ENCODE assay signal across 24 cellular contexts in genomic region chr1:193325771-193326170, GRCh38.
A peak's percentile ranks its signal among the peaks of the same experiment; 100 is the strongest.
DNase-seq lines count a peak whose midpoint lies in the region; ATAC-seq and TF ChIP-seq lines count a peak whose summit lies in the region.
"Had no signal": no experiment of that assay in that cellular context is flagged by ENCODE, and none has a peak within 500 bp of the region (broad histone marks: within the 10 kb centered on the region; RNA-seq: fewer than 3 reads in every experiment).

No MANE protein-coding gene starts in this region.

- ATAC-seq in mucosa of descending colon (peak; percentile 23), HG03457 (IDR thresholded peaks at IDR 0.05; ENCODE audit: unreplicated experiment) (no peak)
- ATAC-seq: activated CD4-positive, CD25-positive, alpha-beta regulatory T cell treated with anti-CD3 and anti-CD28 coated beads, Interleukin-2, amount 50 U/mL, for 24 hours; activated CD8-positive, alpha-beta memory T cell treated with anti-CD3 and anti-CD28 coated beads, Interleukin-2, amount 10 ng/mL, durations not matched to agents 7 days and 5 days; activated T-cell treated with anti-CD3 and anti-CD28 coated beads, Interleukin-2, amount 50 U/mL, for 4 hours; gastrocnemius medialis; HepG2; left lung; upper lobe of right lung had no signal

- H3K9me3 ChIP-seq in mucosa of descending colon (peaks cover 5% of the 10 kb centered on the region), uterus (no peaks in the 10 kb centered on the region)
- H3K9me3 ChIP-seq: esophagus muscularis mucosa, gastrocnemius medialis had no signal

- H3K36me3 ChIP-seq in mucosa of descending colon (ENCODE audit: low read depth) = no peaks in the 10 kb centered on the region
- no peaks in the 10 kb centered on the region for H3K36me3 ChIP-seq in uterus
- H3K36me3 ChIP-seq: esophagus muscularis mucosa, gastrocnemius medialis, left lung, right atrium auricular region, upper lobe of right lung had no signal

- no peak for TF ChIP-seq POLR2A in uterus (IDR thresholded peaks at IDR 0.05)
- TF ChIP-seq POLR2A in erythroblast (IDR thresholded peaks at IDR 0.05; ENCODE audit: low read length) = no peak

- DNase-seq in ELR (ENCODE audit: low read depth) (peak; percentile 50), M059J (ENCODE audit: low read depth) (peak; percentile 68), epithelial cell of prostate (ENCODE audit: low read depth, low spot score) (no peak), mucosa of descending colon (no peak), uterus (no peak), kidney glomerular epithelial cell (lab: John Stamatoyannopoulos, UW) (no peak), erythroblast (lab: John Stamatoyannopoulos, UW) (no peak)
- DNase-seq: activated CD4-positive, alpha-beta T cell treated with anti-CD3 and anti-CD28 coated beads, Interleukin-2, amount 50 U/mL, for 4 hours; activated CD8-positive, alpha-beta memory T cell treated with anti-CD3 and anti-CD28 coated beads, Interleukin-2, amount 10 ng/mL, durations not matched to agents 7 days and 5 days; activated T-cell treated with anti-CD3 and anti-CD28 coated beads, Interleukin-2, amount 50 U/mL, for 4 hours; gastrocnemius medialis; GOT3; hippocampal formation; left lung; naive B cell; stimulated activated naive CD4-positive, alpha-beta T cell; upper lobe of right lung had no signal

- intact Hi-C loops in mucosa of descending colon (cut with DNase I, micrococcal nuclease) (no loop called here), uterus (cut with DNase I; ENCODE audit: low total_unique reads) (no loop called here)

- H3K4me3 ChIP-seq in mucosa of descending colon (no peak overlapping the region), uterus (no peak overlapping the region)
- H3K4me3 ChIP-seq: esophagus muscularis mucosa, gastrocnemius medialis, left lung, right atrium auricular region, SK-N-MC, smooth muscle cell, upper lobe of right lung had no signal

- H3K4me1 ChIP-seq in mucosa of descending colon (ENCODE audit: low read depth) (no peaks in the 10 kb centered on the region), uterus (no peaks in the 10 kb centered on the region)
- H3K4me1 ChIP-seq: esophagus muscularis mucosa, gastrocnemius medialis, left lung, right atrium auricular region, upper lobe of right lung had no signal

- TF ChIP-seq CTCF in mucosa of descending colon (IDR thresholded peaks at IDR 0.05) (no peak), uterus (IDR thresholded peaks at IDR 0.05) (no peak)

- H3K27me3 ChIP-seq in uterus = no peaks in the 10 kb centered on the region
- H3K27me3 ChIP-seq: esophagus muscularis mucosa, gastrocnemius medialis, left lung, right atrium auricular region, upper lobe of right lung had no signal

- H3K27ac ChIP-seq in epithelial cell of prostate (peak overlapping the region; percentile 19), uterus (no peak overlapping the region)
- H3K27ac ChIP-seq: esophagus muscularis mucosa, gastrocnemius medialis, left lung, right atrium auricular region, SK-N-MC, upper lobe of right lung had no signal

Comparison
In these comparisons a context has a peak if more than half of its experiments do, and no peak if none do; other contexts are left out.
1. DNase-seq: peak in ELR (single experiment) and M059J (single experiment); none in epithelial cell of prostate (single experiment), mucosa of descending colon (0 of 3), uterus (0 of 2), kidney glomerular epithelial cell (single experiment) and erythroblast (0 of 2).